ENCODE assay signal across 17 cellular contexts in genomic region chr10:129099992-129100391, GRCh38.
DNase-seq lines count a peak whose midpoint lies in the region; ATAC-seq and TF ChIP-seq lines count a peak whose summit lies in the region.
"Had no signal": no experiment of that assay in that cellular context is flagged by ENCODE, and none has a peak within 500 bp of the region (broad histone marks: within the 10 kb centered on the region; RNA-seq: fewer than 3 reads in every experiment).

No MANE protein-coding gene starts in this region.

- peaks cover 14% of the 10 kb centered on the region for H3K36me3 Mint-ChIP-seq in activated naive CD8-positive, alpha-beta T cell treated with anti-CD3 and anti-CD28 coated beads, Interleukin-2, amount 10 ng/mL, durations not matched to agents 7 days and 5 days
- H3K36me3 Mint-ChIP-seq in activated naive CD8-positive, alpha-beta T cell treated with anti-CD3 and anti-CD28 coated beads, Interleukin-2, amount 50 U/mL, for 24 hours (ENCODE audit: low read depth): no peaks in the 10 kb centered on the region
- H3K36me3 Mint-ChIP-seq in type B pancreatic cell: no peaks in the 10 kb centered on the region
- no peaks in the 10 kb centered on the region for H3K36me3 Mint-ChIP-seq in naive thymus-derived CD8-positive, alpha-beta T cell

- no peaks in the 10 kb centered on the region for H3K79me2 ChIP-seq in hepatocyte

- H3K27ac Mint-ChIP-seq in activated naive CD8-positive, alpha-beta T cell treated with anti-CD3 and anti-CD28 coated beads, Interleukin-2, amount 10 ng/mL, durations not matched to agents 7 days and 5 days: peak overlapping the region; percentile 6
- no peak overlapping the region for H3K27ac Mint-ChIP-seq in activated naive CD8-positive, alpha-beta T cell treated with anti-CD3 and anti-CD28 coated beads, Interleukin-2, amount 50 U/mL, for 24 hours
- H3K27ac Mint-ChIP-seq in type B pancreatic cell: no peak overlapping the region
- H3K27ac Mint-ChIP-seq in naive thymus-derived CD8-positive, alpha-beta T cell: peak overlapping the region in 3 of 10 donors; percentile 3 to 60 (median 57)
- H3K27ac Mint-ChIP-seq: B cell, HFFc6 had no signal

- TF ChIP-seq CTCF in esophagus muscularis mucosa (IDR thresholded peaks at IDR 0.05): no peak
- no peak for TF ChIP-seq CTCF in type B pancreatic cell (conservative IDR thresholded peaks at IDR 0.05)
- TF ChIP-seq CTCF in hepatocyte (IDR thresholded peaks at IDR 0.05; ENCODE audit: poor library complexity): no peak

- H3K9me3 Mint-ChIP-seq in activated naive CD8-positive, alpha-beta T cell treated with anti-CD3 and anti-CD28 coated beads, Interleukin-2, amount 10 ng/mL, durations not matched to agents 7 days and 5 days: peaks cover 2% of the 10 kb centered on the region
- H3K9me3 Mint-ChIP-seq in activated naive CD8-positive, alpha-beta T cell treated with anti-CD3 and anti-CD28 coated beads, Interleukin-2, amount 50 U/mL, for 24 hours: no peaks in the 10 kb centered on the region
- no peaks in the 10 kb centered on the region for H3K9me3 Mint-ChIP-seq in type B pancreatic cell
- no peaks in the 10 kb centered on the region for H3K9me3 Mint-ChIP-seq in naive thymus-derived CD8-positive, alpha-beta T cell

- WGBS in esophagus muscularis mucosa: 98% methylated on average over 7 of the region's 7 CpGs
- 94% methylated on average over 7 of the region's 7 CpGs for WGBS in hepatocyte (ENCODE audit: low lambda C conversion rate, missing lambda C conversion rate)

- no peak overlapping the region for H3K4me2 ChIP-seq in hepatocyte
- H3K4me2 ChIP-seq: BLaER1 treated with 17β-estradiol and CSF1 and Interleukin-3, amounts not matched to agents 10 nM and 100 nM had no signal

- no peak overlapping the region for H3K4me3 Mint-ChIP-seq in activated naive CD8-positive, alpha-beta T cell treated with anti-CD3 and anti-CD28 coated beads, Interleukin-2, amount 10 ng/mL, durations not matched to agents 7 days and 5 days
- H3K4me3 Mint-ChIP-seq in activated naive CD8-positive, alpha-beta T cell treated with anti-CD3 and anti-CD28 coated beads, Interleukin-2, amount 50 U/mL, for 24 hours: no peak overlapping the region
- H3K4me3 Mint-ChIP-seq in type B pancreatic cell: no peak overlapping the region
- H3K4me3 Mint-ChIP-seq in naive thymus-derived CD8-positive, alpha-beta T cell: peak overlapping the region in 2 of 10 donors; percentile 19 to 21
- H3K4me3 Mint-ChIP-seq: B cell, HFFc6 had no signal

- H3K36me3 ChIP-seq in esophagus muscularis mucosa (no peaks in the 10 kb centered on the region), hepatocyte (replicated peaks; ENCODE audit: insufficient read depth, low read depth) (no peaks in the 10 kb centered on the region)
- H3K36me3 ChIP-seq: BLaER1 treated with 17β-estradiol and CSF1 and Interleukin-3, amounts not matched to agents 10 nM and 100 nM had no signal

- H3K4me3 ChIP-seq in esophagus muscularis mucosa (no peak overlapping the region), hepatocyte (no peak overlapping the region)
- H3K4me3 ChIP-seq: BLaER1 treated with 17β-estradiol and CSF1 and Interleukin-3, amounts not matched to agents 10 nM and 100 nM had no signal

- no peaks in the 10 kb centered on the region for H4K20me1 ChIP-seq in hepatocyte (ENCODE audit: insufficient read depth, poor library complexity, severe bottlenecking)
- H4K20me1 ChIP-seq: BLaER1 treated with 17β-estradiol and CSF1 and Interleukin-3, amounts not matched to agents 10 nM and 100 nM had no signal

- no peak for DNase-seq in activated naive CD8-positive, alpha-beta T cell treated with anti-CD3 and anti-CD28 coated beads, Interleukin-2, amount 10 ng/mL, durations not matched to agents 7 days and 5 days
- no peak for DNase-seq in activated naive CD8-positive, alpha-beta T cell treated with anti-CD3 and anti-CD28 coated beads, Interleukin-2, amount 50 U/mL, for 24 hours
- DNase-seq in esophagus muscularis mucosa (ENCODE audit: extremely low spot score) (peak; percentile 55), type B pancreatic cell (ENCODE audit: extremely low spot score, unreplicated experiment) (peak; percentile 7), hepatocyte (ENCODE audit: low spot score) (no peak)
- no peak for DNase-seq in naive thymus-derived CD8-positive, alpha-beta T cell
- DNase-seq: Caco-2, DMS153, DMS79, GDM1, GOT3, H7, HFFc6 had no signal

- peaks cover 14 to 27% (median 26%) of the 10 kb centered on the region in 4 donors for H3K4me1 ChIP-seq in esophagus muscularis mucosa
- H3K4me1 ChIP-seq in hepatocyte (ENCODE audit: insufficient read depth): no peaks in the 10 kb centered on the region
- H3K4me1 ChIP-seq: BLaER1 treated with 17β-estradiol and CSF1 and Interleukin-3, amounts not matched to agents 10 nM and 100 nM; Caco-2 had no signal

- intact Hi-C loops in esophagus muscularis mucosa (cut with DNase I): no loop called here

- H3K9me3 ChIP-seq in esophagus muscularis mucosa (no peaks in the 10 kb centered on the region), hepatocyte (ENCODE audit: low read depth) (no peaks in the 10 kb centered on the region)
- H3K9me3 ChIP-seq: BLaER1 treated with 17β-estradiol and CSF1 and Interleukin-3, amounts not matched to agents 10 nM and 100 nM; Caco-2 had no signal

- TF ChIP-seq EP300 in esophagus muscularis mucosa (IDR thresholded peaks at IDR 0.05): no peak

- no peak for ATAC-seq in activated naive CD8-positive, alpha-beta T cell treated with anti-CD3 and anti-CD28 coated beads, Interleukin-2, amount 10 ng/mL, durations not matched to agents 7 days and 5 days (ENCODE audit: low read depth)
- ATAC-seq in activated naive CD8-positive, alpha-beta T cell treated with anti-CD3 and anti-CD28 coated beads, Interleukin-2, amount 50 U/mL, for 24 hours: no peak
- ATAC-seq in naive thymus-derived CD8-positive, alpha-beta T cell: no peak
- ATAC-seq: HCT116 had no signal

- H3K27ac ChIP-seq in esophagus muscularis mucosa (replicated peaks in 1 of 4) (no peak overlapping the region), hepatocyte (no peak overlapping the region)
- H3K27ac ChIP-seq: BLaER1 treated with 17β-estradiol and CSF1 and Interleukin-3, amounts not matched to agents 10 nM and 100 nM; HL-60 had no signal

- no peaks in the 10 kb centered on the region for H3K9me2 ChIP-seq in hepatocyte (replicated peaks; ENCODE audit: insufficient read depth)

- TF ChIP-seq POLR2A in esophagus muscularis mucosa (IDR thresholded peaks at IDR 0.05; ENCODE audit: low read depth): no peak

- H3K27me3 ChIP-seq in esophagus muscularis mucosa (no peaks in the 10 kb centered on the region), hepatocyte (no peaks in the 10 kb centered on the region)
- H3K27me3 ChIP-seq: BLaER1 treated with 17β-estradiol and CSF1 and Interleukin-3, amounts not matched to agents 10 nM and 100 nM had no signal

- H3K4me1 Mint-ChIP-seq in activated naive CD8-positive, alpha-beta T cell treated with anti-CD3 and anti-CD28 coated beads, Interleukin-2, amount 10 ng/mL, durations not matched to agents 7 days and 5 days: peaks cover 48% of the 10 kb centered on the region
- peaks cover 31% of the 10 kb centered on the region for H3K4me1 Mint-ChIP-seq in activated naive CD8-positive, alpha-beta T cell treated with anti-CD3 and anti-CD28 coated beads, Interleukin-2, amount 50 U/mL, for 24 hours
- H3K4me1 Mint-ChIP-seq in type B pancreatic cell (ENCODE audit: unreplicated experiment): peaks cover 6% of the 10 kb centered on the region
- peaks cover 31 to 63% (median 47%) of the 10 kb centered on the region in 4 donors for H3K4me1 Mint-ChIP-seq in naive thymus-derived CD8-positive, alpha-beta T cell
- H3K4me1 Mint-ChIP-seq: B cell had no signal

- H3K27me3 Mint-ChIP-seq in activated naive CD8-positive, alpha-beta T cell treated with anti-CD3 and anti-CD28 coated beads, Interleukin-2, amount 10 ng/mL, durations not matched to agents 7 days and 5 days: peaks cover 4% of the 10 kb centered on the region
- no peaks in the 10 kb centered on the region for H3K27me3 Mint-ChIP-seq in activated naive CD8-positive, alpha-beta T cell treated with anti-CD3 and anti-CD28 coated beads, Interleukin-2, amount 50 U/mL, for 24 hours
- H3K27me3 Mint-ChIP-seq in type B pancreatic cell: no peaks in the 10 kb centered on the region
- H3K27me3 Mint-ChIP-seq in naive thymus-derived CD8-positive, alpha-beta T cell: no peaks in the 10 kb centered on the region
- H3K27me3 Mint-ChIP-seq: B cell had no signal

- no peak overlapping the region for H2AFZ ChIP-seq in hepatocyte

- POLR2A ChIA-PET in activated naive CD8-positive, alpha-beta T cell treated with anti-CD3 and anti-CD28 coated beads, Interleukin-2, amount 10 ng/mL, durations not matched to agents 7 days and 5 days (lab: Charles Lee): no interaction called here
- POLR2A ChIA-PET in naive thymus-derived CD8-positive, alpha-beta T cell (lab: Charles Lee): interaction anchor here (2.1 kb wide), 1 partner anchor 9 kb away, joined by 8 read pairs; no protein-coding TSS in a partner anchor

Comparison
In these comparisons a context has a peak if more than half of its experiments do, and no peak if none do; other contexts are left out.
1. DNase-seq: peak in esophagus muscularis mucosa (single experiment) and type B pancreatic cell (single experiment); none in activated naive CD8-positive, alpha-beta T cell treated with anti-CD3 and anti-CD28 coated beads, Interleukin-2, amount 10 ng/mL, durations not matched to agents 7 days and 5 days (single experiment), activated naive CD8-positive, alpha-beta T cell treated with anti-CD3 and anti-CD28 coated beads, Interleukin-2, amount 50 U/mL, for 24 hours (single experiment), hepatocyte (single experiment) and naive thymus-derived CD8-positive, alpha-beta T cell (0 of 10).